Comparison of ENCODE assay signal across 8 cellular contexts in genomic region chr19:51327066-51327985, GRCh38. TPM values are rescaled to one million over a fixed set of nuclear protein-coding genes. Genes with fewer than 3 reads are reported as not detected.
DNase-seq lines count a peak whose midpoint lies in the region; ATAC-seq and TF ChIP-seq lines count a peak whose summit lies in the region.

No MANE protein-coding gene starts in this region.

- peaks cover 18% of the 10 kb centered on the region for H3K4me1 Mint-ChIP-seq in GM23338

- 0 out of 2 replicates have a peak, but pooled peaks cover 2% of the 10 kb centered on the region for H4K20me1 ChIP-seq in GM23338 (replicated peaks; ENCODE audit: insufficient read depth)

- H3K9me3 ChIP-seq in colonic mucosa (no peaks in the 10 kb centered on the region), mesodermal cell (ENCODE audit: control insufficient read depth, low read length) (no peaks in the 10 kb centered on the region), aorta (ENCODE audit: control insufficient read depth, low read length) (peaks cover 4% of the 10 kb centered on the region)

- TF ChIP-seq CTCF in GM23338 (conservative IDR thresholded peaks at IDR 0.05; ENCODE audit: low read depth in 2 of 2) (peak; percentile 29 to 59; a peak in 3 of 4 replicates), colonic mucosa (IDR thresholded peaks at IDR 0.05) (no peak)

- H3K27me3 Mint-ChIP-seq in GM23338 (ENCODE audit: insufficient read depth, low read depth, poor library complexity), result peaks cover 24% of the 10 kb centered on the region

- no peak for TF ChIP-seq POLR2A in GM18505 (IDR thresholded peaks at IDR 0.05; ENCODE audit: borderline replicate concordance, extremely low read depth, insufficient read depth, insufficient read length)

- no peak overlapping the region for H3K27ac Mint-ChIP-seq in GM23338

- H3K79me2 ChIP-seq in GM23338 (replicated peaks; ENCODE audit: insufficient read depth), result no peaks in the 10 kb centered on the region

- no peaks in the 10 kb centered on the region for H3K9me2 ChIP-seq in GM23338 (ENCODE audit: insufficient read depth)

- ATAC-seq in GM23338, result peak; percentile 83
- peak; percentile 69 for ATAC-seq in aorta (ENCODE audit: low FRiP score)
- no peak for ATAC-seq in GM18505 (IDR thresholded peaks at IDR 0.05; ENCODE audit: unreplicated experiment)
- no peak for ATAC-seq in GM18511 (IDR thresholded peaks at IDR 0.05; ENCODE audit: unreplicated experiment)
- no peak for ATAC-seq in GM18858 (IDR thresholded peaks at IDR 0.05; ENCODE audit: unreplicated experiment)

- peak overlapping the region; percentile 68 for H3K4me3 Mint-ChIP-seq in GM23338

- 66 to 71% methylated on average over 46 to 67 of the region's 74 CpGs for WGBS in mesodermal cell (ENCODE audit: insufficient coverage in 2 of 2), 2 experiments
- 3 to 4% methylated on average over 72 to 74 of the region's 74 CpGs for WGBS in aorta, 2 donors

- H3K4me2 ChIP-seq in GM23338, result peak overlapping the region; percentile 95

- intact Hi-C loops in colonic mucosa (cut with DNase I) (no loop called here), aorta (cut with DNase I) (no loop called here)

- H3K27ac ChIP-seq in GM23338 (ENCODE audit: low read depth) (no peak overlapping the region), colonic mucosa (no peak overlapping the region), mesodermal cell (ENCODE audit: low read depth, low read length, severe bottlenecking) (no peak overlapping the region), aorta (ENCODE audit: low read depth in 1 of 2, low read length in 2 of 2) (no peak overlapping the region)

- H3K9ac ChIP-seq in colonic mucosa (ENCODE audit: low read depth in 2 of 2, low read length in 2 of 2), result no peak overlapping the region

- H3K36me3 ChIP-seq in GM23338 (ENCODE audit: insufficient read depth), result 0 out of 2 replicates have a peak, but pooled peaks cover 6% of the 10 kb centered on the region
- no peaks in the 10 kb centered on the region for H3K36me3 ChIP-seq in colonic mucosa
- H3K36me3 ChIP-seq in mesodermal cell (ENCODE audit: control insufficient read depth, insufficient read depth, low read length), result peaks cover 8% of the 10 kb centered on the region
- H3K36me3 ChIP-seq in aorta (ENCODE audit: control insufficient read depth in 1 of 2, insufficient read depth in 2 of 2, low read length in 1 of 2), result no peaks in the 10 kb centered on the region

- peaks cover 17% of the 10 kb centered on the region for H3K27me3 ChIP-seq in GM23338 (ENCODE audit: insufficient read depth)
- peaks cover 16% of the 10 kb centered on the region for H3K27me3 ChIP-seq in colonic mucosa
- no peaks in the 10 kb centered on the region for H3K27me3 ChIP-seq in aorta (ENCODE audit: control insufficient read depth in 1 of 2, insufficient read depth in 2 of 2, low read length in 1 of 2)

- peak overlapping the region; percentile 91 for H2AFZ ChIP-seq in GM23338

- H3F3A ChIP-seq in GM23338 (replicated peaks; ENCODE audit: low read depth), result no peaks in the 10 kb centered on the region

- H3K4me1 ChIP-seq in GM23338 (ENCODE audit: insufficient read depth), result peaks cover 10% of the 10 kb centered on the region; the same call in 1 of the 2 replicates
- H3K4me1 ChIP-seq in colonic mucosa, result no peaks in the 10 kb centered on the region
- H3K4me1 ChIP-seq in mesodermal cell (ENCODE audit: control insufficient read depth, insufficient read depth, low read length, poor library complexity, severe bottlenecking), result no peaks in the 10 kb centered on the region
- no peaks in the 10 kb centered on the region for H3K4me1 ChIP-seq in aorta (ENCODE audit: control insufficient read depth in 1 of 2, insufficient read depth in 2 of 2, low read length in 2 of 2)

- DNase-seq in GM23338 (ENCODE audit: low spot score) (peak; percentile 92), T-helper 9 cell (peak; percentile 44), colonic mucosa (peak; percentile 61), aorta (peak; percentile 74 to 85)

- peaks cover 33% of the 10 kb centered on the region for H3K36me3 Mint-ChIP-seq in GM23338 (ENCODE audit: low read depth)

- H3K4me3 ChIP-seq in GM23338 (peak overlapping the region; percentile 69), colonic mucosa (no peak overlapping the region), mesodermal cell (ENCODE audit: extremely low read depth, insufficient read depth, low read length, poor library complexity, severe bottlenecking) (peak overlapping the region; percentile 16), aorta (ENCODE audit: low read length in 2 of 2) (no peak overlapping the region)

- no peaks in the 10 kb centered on the region; the same call in 2 of the 3 replicates for H3K9me3 Mint-ChIP-seq in GM23338

TF ChIP-seq in GM23338, 12 proteins besides CTCF, POLR2A, EP300 and RAD21 (continues in another document):
- no peak for TF ChIP-seq NANOG (IDR thresholded peaks at IDR 0.05; ENCODE audit: borderline replicate concordance)
- no peak for TF ChIP-seq EZH2 (IDR thresholded peaks at IDR 0.05; ENCODE audit: low read depth, unreplicated experiment)

RNA-seq across cellular contexts. Expression of gene VSIG10L, which starts 14.6 kb away (rescaled TPM):
- total RNA-seq in GM23338 (2014; rRNA removed; shearing (Covaris generic)), result 8.5 and 10.4 TPM in 2 replicates
- polyA plus RNA-seq in GM23338 (2016; fragmentation: Nextera tagmentation; extraction: Ambion mirVana) (9.6 and 9.8 TPM in 2 replicates), aorta (1 to 10 TPM in 1 of 2 donors, under 1 TPM in 1; 0.25 to 7.2 TPM)
- total RNA-seq in colonic mucosa (1 to 10 TPM; 1.1 to 2.1 TPM), aorta (1 to 10 TPM; 1.7 to 2.0 TPM)
- polyA plus RNA-seq in mesodermal cell (2013, experiment 1 of 2), result 7.1 TPM
- 6.4 TPM for polyA plus RNA-seq in mesodermal cell (2013, experiment 2 of 2)

RNA-seq across cellular contexts. Expression of gene IGLON5, which starts 15.9 kb away (rescaled TPM):
- total RNA-seq in GM23338 (2014; rRNA removed; shearing (Covaris generic)), result 29.1 and 29.4 TPM in 2 replicates
- polyA plus RNA-seq in GM23338 (2016; fragmentation: Nextera tagmentation; extraction: Ambion mirVana) (5.0 and 5.4 TPM in 2 replicates), aorta (under 1 TPM in 1 of 2 donors, not detected in 1; 0.13 TPM)
- total RNA-seq in colonic mucosa (under 1 TPM; 0.12 to 0.16 TPM), aorta (under 1 TPM; 0.24 to 0.26 TPM)
- 50.1 TPM for polyA plus RNA-seq in mesodermal cell (2013, experiment 1 of 2)
- 38.4 TPM for polyA plus RNA-seq in mesodermal cell (2013, experiment 2 of 2)

RNA-seq across cellular contexts. Expression of gene ETFB, which starts 38.9 kb away (rescaled TPM):
- 37.3 and 42.3 TPM in 2 replicates for total RNA-seq in GM23338 (2014; rRNA removed; shearing (Covaris generic))
- 59.3 and 63.4 TPM in 2 replicates for polyA plus RNA-seq in GM23338 (2016; fragmentation: Nextera tagmentation; extraction: Ambion mirVana)
- 100 to 1,000 TPM; 141 to 217 TPM for total RNA-seq in colonic mucosa
- 58.5 TPM for polyA plus RNA-seq in mesodermal cell (2013, experiment 1 of 2)
- polyA plus RNA-seq in mesodermal cell (2013, experiment 2 of 2), result 50.5 TPM
- 10 to 100 TPM; 41.5 to 47.9 TPM for total RNA-seq in aorta
- 100 to 1,000 TPM in 1 of 2 donors, 10 to 100 TPM in 1; 98.8 to 110 TPM for polyA plus RNA-seq in aorta

RNA-seq across cellular contexts. Expression of gene CLDND2, which starts 41.5 kb away (rescaled TPM):
- not detected in 2 replicates for total RNA-seq in GM23338 (2014; rRNA removed; shearing (Covaris generic))
- polyA plus RNA-seq in GM23338 (2016; fragmentation: Nextera tagmentation; extraction: Ambion mirVana) (7.7 and 12.1 TPM in 2 replicates), aorta (1 to 10 TPM; 2.0 to 3.5 TPM)
- total RNA-seq in colonic mucosa (1 to 10 TPM in 1 of 2 donors, not detected in 1; 2.9 TPM), aorta (under 1 TPM in 1 of 2 donors, not detected in 1; 0.87 TPM)
- polyA plus RNA-seq in mesodermal cell (2013, experiment 1 of 2), result 2.1 TPM
- 2.6 TPM for polyA plus RNA-seq in mesodermal cell (2013, experiment 2 of 2)

RNA-seq across cellular contexts. Expression of gene NKG7, which starts 45.1 kb away (rescaled TPM):
- not detected in 2 replicates for total RNA-seq in GM23338 (2014; rRNA removed; shearing (Covaris generic))
- polyA plus RNA-seq in GM23338 (2016; fragmentation: Nextera tagmentation; extraction: Ambion mirVana), result not detected in 2 replicates
- 1 to 10 TPM; 2.3 to 2.7 TPM for total RNA-seq in colonic mucosa
- not detected for polyA plus RNA-seq in mesodermal cell (2013, experiment 1 of 2)
- not detected for polyA plus RNA-seq in mesodermal cell (2013, experiment 2 of 2)
- 1 to 10 TPM; 3.3 to 6.7 TPM for total RNA-seq in aorta
- polyA plus RNA-seq in aorta, result under 1 TPM; 0.38 to 0.59 TPM

Comparison
In these comparisons a context has a peak if more than half of its experiments do, and no peak if none do; other contexts are left out.
1. ATAC-seq: peak in GM23338 (single experiment) and aorta (single experiment); none in GM18505 (single experiment), GM18511 (single experiment) and GM18858 (single experiment).
2. H3K4me3 ChIP-seq: peak in GM23338 (single experiment) and mesodermal cell (single experiment); none in colonic mucosa (single experiment) and aorta (0 of 2).
3. RNA of gene IGLON5, which starts 15.9 kb away (total RNA-seq): 29.1 to 29.4 TPM in GM23338; 0.24 to 0.26 TPM in aorta and 0.12 to 0.16 TPM in colonic mucosa; every median in the first group is over 10 times any median in the second.
4. Peak in every context shown above with its lines, with median percentiles within 50 percentile points of each other: DNase-seq.